In the genomic region with DNA sequence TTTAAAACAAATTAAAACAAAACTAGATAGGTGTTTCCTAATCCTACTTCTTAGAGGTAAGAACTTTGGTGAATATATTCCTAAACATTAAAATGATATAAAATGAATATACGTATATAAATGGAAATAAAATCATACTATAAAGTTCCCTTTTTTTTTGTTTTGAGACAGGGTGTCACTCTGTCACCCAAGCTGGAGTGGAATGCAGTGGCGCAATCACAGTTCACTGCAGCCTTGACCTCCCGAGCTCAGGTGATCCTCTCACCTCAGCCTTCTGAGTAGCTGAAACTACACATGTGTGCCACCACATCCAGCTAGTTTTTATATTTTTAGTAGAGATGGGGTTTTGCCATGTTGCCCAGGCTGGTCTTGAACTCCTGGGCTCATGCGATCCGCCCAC, we compare ENCODE assay signal across 32 cellular contexts.
"Had no signal": no experiment of that assay in that cellular context is flagged by ENCODE, and none has a peak within 500 bp of the region (broad histone marks: within the 10 kb centered on the region; RNA-seq: fewer than 3 reads in every experiment).

No MANE protein-coding gene starts in this region.

- H3K27me3 Mint-ChIP-seq: activated B cell treated with CpG ODN at 0.5 μM for 24 hours; activated CD8-positive, alpha-beta T cell treated with anti-CD3 and anti-CD28 coated beads for 36 hours; activated naive CD4-positive, alpha-beta T cell treated with anti-CD3 and anti-CD28 coated beads, Interleukin-2, amount 50 U/mL, for 24 hours; activated naive CD8-positive, alpha-beta T cell treated with anti-CD3 and anti-CD28 coated beads for 36 hours; activated naive CD8-positive, alpha-beta T cell treated with anti-CD3 and anti-CD28 coated beads, Interleukin-2, amount 50 U/mL, for 24 hours; activated T-helper 17 cell treated with anti-CD3 and anti-CD28 coated beads, Interleukin-2, amount 50 U/mL, for 72 hours; effector memory CD8-positive, alpha-beta T cell; T-helper 17 cell had no signal

- H3K4me1 ChIP-seq: adrenal gland, body of pancreas, esophagus muscularis mucosa, foreskin keratinocyte, gastrocnemius medialis had no signal

- H3K4me3 ChIP-seq: adrenal gland, body of pancreas, esophagus muscularis mucosa, gastrocnemius medialis had no signal

- H3K9me3 ChIP-seq: adrenal gland, body of pancreas, esophagus muscularis mucosa, gastrocnemius medialis had no signal

- H3K27me3 ChIP-seq: adrenal gland, body of pancreas, esophagus muscularis mucosa, foreskin keratinocyte, gastrocnemius medialis had no signal

- H3K4me1 Mint-ChIP-seq: activated T-helper 17 cell treated with anti-CD3 and anti-CD28 coated beads, Interleukin-2, amount 50 U/mL, for 72 hours had no signal

- H3K4me3 Mint-ChIP-seq: activated B cell treated with CpG ODN at 0.5 μM for 24 hours; activated CD8-positive, alpha-beta T cell treated with anti-CD3 and anti-CD28 coated beads for 36 hours; activated naive CD4-positive, alpha-beta T cell treated with anti-CD3 and anti-CD28 coated beads for 36 hours; activated naive CD4-positive, alpha-beta T cell treated with anti-CD3 and anti-CD28 coated beads, Interleukin-2, amount 50 U/mL, for 24 hours; activated naive CD8-positive, alpha-beta T cell treated with anti-CD3 and anti-CD28 coated beads for 36 hours; activated naive CD8-positive, alpha-beta T cell treated with anti-CD3 and anti-CD28 coated beads, Interleukin-2, amount 50 U/mL, for 24 hours; activated T-cell treated with anti-CD3 and anti-CD28 coated beads, Interleukin-2, amount 50 U/mL, for 4 hours; activated T-helper 17 cell treated with anti-CD3 and anti-CD28 coated beads, Interleukin-2, amount 50 U/mL, for 72 hours; effector memory CD8-positive, alpha-beta T cell; T-helper 17 cell; T-helper 2 cell treated with Interferon-gamma antibody and Interleukin-4, amounts not matched to agents 5 μg/mL and 100 μg/mL, for 36 hours had no signal

- H3K27ac ChIP-seq: adrenal gland, body of pancreas, esophagus muscularis mucosa, foreskin keratinocyte, gastrocnemius medialis, WERI-Rb-1 had no signal

- ATAC-seq: activated CD4-positive, CD25-positive, alpha-beta regulatory T cell treated with anti-CD3 and anti-CD28 coated beads, Interleukin-2, amount 50 U/mL, for 24 hours; activated CD8-positive, alpha-beta T cell treated with anti-CD3 and anti-CD28 coated beads for 36 hours; activated naive CD8-positive, alpha-beta T cell treated with anti-CD3 and anti-CD28 coated beads, Interleukin-2, amount 50 U/mL, for 24 hours; activated T-cell treated with anti-CD3 and anti-CD28 coated beads, Interleukin-2, amount 50 U/mL, for 4 hours; activated T-helper 17 cell treated with anti-CD3 and anti-CD28 coated beads, Interleukin-2, amount 50 U/mL, for 72 hours; body of pancreas; effector memory CD8-positive, alpha-beta T cell; foreskin keratinocyte; gastrocnemius medialis; T-helper 17 cell had no signal

- DNase-seq: activated B cell treated with CpG ODN at 0.5 μM for 24 hours; activated CD4-positive, alpha-beta T cell treated with anti-CD3 and anti-CD28 coated beads for 48 hours; activated CD4-positive, alpha-beta T cell treated with anti-CD3 and anti-CD28 coated beads, Interleukin-2, amount 50 U/mL, for 1 hour; activated CD4-positive, alpha-beta T cell treated with anti-CD3 and anti-CD28 coated beads, Interleukin-2, amount 50 U/mL, for 48 hours; activated CD8-positive, alpha-beta memory T cell treated with anti-CD3 and anti-CD28 coated beads for 24 hours; activated CD8-positive, alpha-beta T cell treated with anti-CD3 and anti-CD28 coated beads for 36 hours; activated effector memory CD4-positive, alpha-beta T cell treated with anti-CD3 and anti-CD28 coated beads, Interleukin-2, amount 50 U/mL, for 16 hours; activated naive CD4-positive, alpha-beta T cell treated with anti-CD3 and anti-CD28 coated beads for 36 hours; activated naive CD8-positive, alpha-beta T cell treated with anti-CD3 and anti-CD28 coated beads for 36 hours; activated naive CD8-positive, alpha-beta T cell treated with anti-CD3 and anti-CD28 coated beads, Interleukin-2, amount 50 U/mL, for 24 hours; activated T-cell treated with anti-CD3 and anti-CD28 coated beads, Interleukin-2, amount 50 U/mL, for 4 hours; adrenal gland; amygdala; aorta; body of pancreas; cortex of kidney; dermis blood vessel endothelial cell; effector CD4-positive, alpha-beta T cell; effector memory CD8-positive, alpha-beta T cell; erythroblast; foreskin keratinocyte; gastrocnemius medialis; glutamatergic neuron; T-helper 1 cell; T-helper 17 cell; T1000; WERI-Rb-1 had no signal

- H3K9me3 Mint-ChIP-seq: activated B cell treated with CpG ODN at 0.5 μM for 24 hours; activated CD8-positive, alpha-beta T cell treated with anti-CD3 and anti-CD28 coated beads for 36 hours; activated naive CD4-positive, alpha-beta T cell treated with anti-CD3 and anti-CD28 coated beads for 36 hours; activated naive CD4-positive, alpha-beta T cell treated with anti-CD3 and anti-CD28 coated beads, Interleukin-2, amount 50 U/mL, for 24 hours; activated naive CD8-positive, alpha-beta T cell treated with anti-CD3 and anti-CD28 coated beads for 36 hours; activated naive CD8-positive, alpha-beta T cell treated with anti-CD3 and anti-CD28 coated beads, Interleukin-2, amount 50 U/mL, for 24 hours; activated T-cell treated with anti-CD3 and anti-CD28 coated beads, Interleukin-2, amount 50 U/mL, for 4 hours; activated T-helper 17 cell treated with anti-CD3 and anti-CD28 coated beads, Interleukin-2, amount 50 U/mL, for 72 hours; effector memory CD8-positive, alpha-beta T cell; T-helper 2 cell treated with Interferon-gamma antibody and Interleukin-4, amounts not matched to agents 5 μg/mL and 100 μg/mL, for 36 hours had no signal

- H3K27ac Mint-ChIP-seq: activated naive CD4-positive, alpha-beta T cell treated with anti-CD3 and anti-CD28 coated beads for 36 hours; activated naive CD8-positive, alpha-beta T cell treated with anti-CD3 and anti-CD28 coated beads for 36 hours; activated naive CD8-positive, alpha-beta T cell treated with anti-CD3 and anti-CD28 coated beads, Interleukin-2, amount 50 U/mL, for 24 hours; activated T-helper 17 cell treated with anti-CD3 and anti-CD28 coated beads, Interleukin-2, amount 50 U/mL, for 72 hours; T-helper 17 cell; T-helper 2 cell treated with Interferon-gamma antibody and Interleukin-4, amounts not matched to agents 5 μg/mL and 100 μg/mL, for 36 hours had no signal
